14 cellular contexts compared by ENCODE assay signal in genomic region chr15:66862111-66862815, GRCh38.
DNase-seq lines count a peak whose midpoint lies in the region; ATAC-seq and TF ChIP-seq lines count a peak whose summit lies in the region.
"Had no signal": no experiment of that assay in that cellular context is flagged by ENCODE, and none has a peak within 500 bp of the region (broad histone marks: within the 10 kb centered on the region; RNA-seq: fewer than 3 reads in every experiment).

No MANE protein-coding gene starts in this region.

- POLR2A ChIA-PET in MCF 10A (lab: Yijun Ruan, JAX) (no interaction called here), PC-9 (lab: Charles Lee; ENCODE audit: unreplicated experiment) (no interaction called here)
- POLR2A ChIA-PET in CD4-positive, alpha-beta memory T cell (lab: Charles Lee; ENCODE audit: partially characterized antibody) = no interaction called here

- no peaks in the 10 kb centered on the region for H3K79me2 ChIP-seq in PC-9 (ENCODE audit: low read depth)

- H4K20me1 ChIP-seq in PC-9 (ENCODE audit: insufficient read depth) = no peaks in the 10 kb centered on the region

- DNase-seq in Daoy (ENCODE audit: low read depth) (peak; percentile 37), LHCN-M2 (ENCODE audit: low read depth) (peak; percentile 65), MCF 10A (ENCODE audit: unreplicated experiment) (peak; percentile 34), naive B cell (no peak), PC-9 (no peak), dermis blood vessel endothelial cell (no peak), NCI-H1436 (lab: John Stamatoyannopoulos, UW) (no peak)
- DNase-seq in CD4-positive, alpha-beta memory T cell = no peak
- DNase-seq: cortex of kidney had no signal

- no peaks in the 10 kb centered on the region for H3K9me3 ChIP-seq in PC-9 (ENCODE audit: insufficient read depth, low read depth)
- H3K9me3 ChIP-seq in CD4-positive, alpha-beta memory T cell (ENCODE audit: control insufficient read depth in 1 of 2, low read length in 2 of 2) = no peaks in the 10 kb centered on the region
- H3K9me3 ChIP-seq: Caco-2, HAP-1, neutrophil had no signal

- H3K27me3 ChIP-seq in PC-9 (ENCODE audit: insufficient read depth, low read depth) = no peaks in the 10 kb centered on the region
- no peaks in the 10 kb centered on the region for H3K27me3 ChIP-seq in CD4-positive, alpha-beta memory T cell (ENCODE audit: insufficient read depth, low read length)
- H3K27me3 ChIP-seq: neutrophil had no signal

- no peak overlapping the region for H2AFZ ChIP-seq in PC-9

- H3K4me3 Mint-ChIP-seq in MCF 10A (ENCODE audit: unreplicated experiment) (no peak overlapping the region), naive B cell (no peak overlapping the region)
- H3K4me3 Mint-ChIP-seq in CD4-positive, alpha-beta memory T cell = no peak overlapping the region
- H3K4me3 Mint-ChIP-seq: activated CD4-positive, alpha-beta T cell treated with anti-CD3 and anti-CD28 coated beads, Interleukin-2, amount 10 ng/mL, durations not matched to agents 7 days and 5 days had no signal

- CTCF ChIA-PET in MCF 10A (lab: Yijun Ruan, JAX) (interaction anchor here (0.6 to 2.3 kb wide), 13 partner anchors 11 to 1803 kb away, joined by 3 to 35 read pairs (median 3); no protein-coding TSS in a partner anchor), PC-9 (lab: Charles Lee) (interaction anchor here (0.5 to 1.0 kb wide), 4 partner anchors 21 to 200 kb away, joined by 3 to 6 read pairs (median 4); no protein-coding TSS in a partner anchor)
- CTCF ChIA-PET in CD4-positive, alpha-beta memory T cell (lab: Charles Lee; ENCODE audit: partially characterized antibody) = interaction anchor here (1.1 to 6.9 kb wide), 3 partner anchors 11 to 15 kb away, joined by 5 to 55 read pairs (median 7); no protein-coding TSS in a partner anchor

- H3K27ac Mint-ChIP-seq in MCF 10A (ENCODE audit: low read depth, unreplicated experiment) (no peak overlapping the region), naive B cell (peak overlapping the region in 5 of 6 donors; percentile 86 to 94 (median 92))
- no peak overlapping the region for H3K27ac Mint-ChIP-seq in CD4-positive, alpha-beta memory T cell
- H3K27ac Mint-ChIP-seq: activated CD4-positive, alpha-beta T cell treated with anti-CD3 and anti-CD28 coated beads, Interleukin-2, amount 10 ng/mL, durations not matched to agents 7 days and 5 days; activated naive CD4-positive, alpha-beta T cell treated with anti-CD3 and anti-CD28 coated beads, Interleukin-2, amount 50 U/mL, for 72 hours had no signal

- BruUV-seq in MCF 10A (replicated peaks; lab: Mats Ljungman, UMichigan) = no TSS peak
- BruUV-seq in PC-9 (replicated peaks; lab: Mats Ljungman, UMichigan) = no TSS peak

- no peaks in the 10 kb centered on the region for H3K9me2 ChIP-seq in PC-9 (ENCODE audit: insufficient read depth)

- no peak overlapping the region for H3K4me2 ChIP-seq in PC-9

- H3K9me3 Mint-ChIP-seq in MCF 10A (ENCODE audit: unreplicated experiment) (no peaks in the 10 kb centered on the region), naive B cell (peaks cover 0 to 3% (median 0%) of the 10 kb centered on the region in 7 donors)
- H3K9me3 Mint-ChIP-seq in CD4-positive, alpha-beta memory T cell = peaks cover 0 to 3% (median 0%) of the 10 kb centered on the region in 8 donors
- H3K9me3 Mint-ChIP-seq: activated CD4-positive, alpha-beta T cell treated with anti-CD3 and anti-CD28 coated beads, Interleukin-2, amount 10 ng/mL, durations not matched to agents 7 days and 5 days; activated naive CD4-positive, alpha-beta T cell treated with anti-CD3 and anti-CD28 coated beads, Interleukin-2, amount 50 U/mL, for 72 hours had no signal

- H3K36me3 ChIP-seq in PC-9 (ENCODE audit: low read depth) = no peaks in the 10 kb centered on the region
- no peaks in the 10 kb centered on the region for H3K36me3 ChIP-seq in CD4-positive, alpha-beta memory T cell (ENCODE audit: insufficient read depth, low read length)
- H3K36me3 ChIP-seq: HAP-1, neutrophil had no signal

- H3K4me3 ChIP-seq in PC-9 = no peak overlapping the region
- H3K4me3 ChIP-seq in CD4-positive, alpha-beta memory T cell (ENCODE audit: low read length in 2 of 2) = no peak overlapping the region
- H3K4me3 ChIP-seq: HAP-1 had no signal

- H3K4me1 Mint-ChIP-seq in MCF 10A (ENCODE audit: insufficient read depth, unreplicated experiment) (peaks cover 20% of the 10 kb centered on the region), naive B cell (peaks cover 45 to 50% (median 47%) of the 10 kb centered on the region in 3 donors)
- H3K4me1 Mint-ChIP-seq in CD4-positive, alpha-beta memory T cell = no peaks in the 10 kb centered on the region

- H3F3A ChIP-seq in PC-9 (ENCODE audit: insufficient read depth, low read depth) = no peaks in the 10 kb centered on the region

- no peak for ATAC-seq in naive B cell (ENCODE audit: low read depth in 2 of 2)

- H3K27ac ChIP-seq in PC-9 = no peak overlapping the region
- H3K27ac ChIP-seq in CD4-positive, alpha-beta memory T cell (ENCODE audit: low read depth, low read length) = no peak overlapping the region
- H3K27ac ChIP-seq: neutrophil had no signal

- H3K36me3 Mint-ChIP-seq in MCF 10A (ENCODE audit: insufficient read depth, unreplicated experiment) (no peaks in the 10 kb centered on the region), naive B cell (no peaks in the 10 kb centered on the region)
- no peaks in the 10 kb centered on the region for H3K36me3 Mint-ChIP-seq in CD4-positive, alpha-beta memory T cell
- H3K36me3 Mint-ChIP-seq: activated naive CD4-positive, alpha-beta T cell treated with anti-CD3 and anti-CD28 coated beads, Interleukin-2, amount 50 U/mL, for 72 hours had no signal

- intact Hi-C loops in MCF 10A (cut with micrococcal nuclease) = loop anchor here (1.0 to 2.0 kb wide), 2 partner anchors 19 to 41 kb away; no protein-coding TSS in a partner anchor
- intact Hi-C loops in PC-9 (cut with micrococcal nuclease; ENCODE audit: unreplicated experiment) = loop anchor here (2.0 kb wide), 2 partner anchors 21 to 41 kb away; no protein-coding TSS in a partner anchor
- intact Hi-C loops in CD4-positive, alpha-beta memory T cell (cut with micrococcal nuclease) = no loop called here

- no peaks in the 10 kb centered on the region for H3K4me1 ChIP-seq in PC-9 (replicated peaks; ENCODE audit: insufficient read depth)
- no peaks in the 10 kb centered on the region for H3K4me1 ChIP-seq in CD4-positive, alpha-beta memory T cell (ENCODE audit: insufficient read depth, low read length)
- H3K4me1 ChIP-seq: HAP-1 had no signal

- TF ChIP-seq CTCF in MCF 10A (IDR thresholded peaks at IDR 0.05; ENCODE audit: unreplicated experiment) (no peak), PC-9 (conservative IDR thresholded peaks at IDR 0.05) (no peak)

- H3K27me3 Mint-ChIP-seq in MCF 10A (ENCODE audit: insufficient read depth, unreplicated experiment) (no peaks in the 10 kb centered on the region), naive B cell (peaks cover 3 to 15% (median 5%) of the 10 kb centered on the region in 3 donors)
- peaks cover 32 to 33% of the 10 kb centered on the region in 2 donors for H3K27me3 Mint-ChIP-seq in CD4-positive, alpha-beta memory T cell

Comparison
In these comparisons a context has a peak if more than half of its experiments do, and no peak if none do; other contexts are left out.
1. DNase-seq: peak in Daoy (single experiment), LHCN-M2 (single experiment) and MCF 10A (single experiment); none in naive B cell (single experiment), PC-9 (0 of 2), dermis blood vessel endothelial cell (single experiment), CD4-positive, alpha-beta memory T cell (0 of 5) and NCI-H1436 (single experiment).
2. H3K27ac Mint-ChIP-seq: peak in naive B cell (5 of 6); none in MCF 10A (single experiment) and CD4-positive, alpha-beta memory T cell (0 of 7).